ENCODE assay signal across 1 cellular context in the genomic region with DNA sequence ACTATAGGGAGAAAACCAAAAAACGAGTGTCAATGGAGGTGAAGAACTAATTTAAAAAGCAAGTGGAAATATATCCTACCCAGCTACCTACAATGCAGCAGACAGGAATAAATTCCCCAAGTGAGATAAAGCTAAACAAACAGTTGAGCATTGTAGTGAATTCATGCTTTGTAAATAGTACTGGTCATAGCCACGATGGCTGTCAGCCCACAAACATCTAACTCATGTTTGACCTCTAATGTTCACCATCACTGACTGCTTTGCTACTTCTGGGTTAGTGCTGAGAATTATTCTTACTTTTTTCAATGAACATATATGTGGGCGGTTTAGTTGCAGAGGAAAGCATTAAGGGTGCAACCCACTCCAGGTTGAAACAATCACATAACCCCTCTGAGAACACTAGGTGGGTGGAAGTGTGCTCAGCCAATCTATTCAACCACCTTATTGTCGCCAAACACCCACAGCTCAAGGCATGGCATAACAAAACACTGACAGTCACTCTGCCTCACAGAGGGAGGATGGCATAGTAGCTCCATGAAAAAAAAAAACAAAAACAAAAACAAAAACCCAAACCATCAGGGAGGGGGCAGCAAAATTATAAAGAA.
TF ChIP-seq lines count a peak whose summit lies in the region.

No MANE protein-coding gene starts in this region.

TF ChIP-seq in HepG2, 621 proteins besides CTCF, POLR2A, EP300 and RAD21 (continued from another document):
- TF ChIP-seq, protein P1, sequence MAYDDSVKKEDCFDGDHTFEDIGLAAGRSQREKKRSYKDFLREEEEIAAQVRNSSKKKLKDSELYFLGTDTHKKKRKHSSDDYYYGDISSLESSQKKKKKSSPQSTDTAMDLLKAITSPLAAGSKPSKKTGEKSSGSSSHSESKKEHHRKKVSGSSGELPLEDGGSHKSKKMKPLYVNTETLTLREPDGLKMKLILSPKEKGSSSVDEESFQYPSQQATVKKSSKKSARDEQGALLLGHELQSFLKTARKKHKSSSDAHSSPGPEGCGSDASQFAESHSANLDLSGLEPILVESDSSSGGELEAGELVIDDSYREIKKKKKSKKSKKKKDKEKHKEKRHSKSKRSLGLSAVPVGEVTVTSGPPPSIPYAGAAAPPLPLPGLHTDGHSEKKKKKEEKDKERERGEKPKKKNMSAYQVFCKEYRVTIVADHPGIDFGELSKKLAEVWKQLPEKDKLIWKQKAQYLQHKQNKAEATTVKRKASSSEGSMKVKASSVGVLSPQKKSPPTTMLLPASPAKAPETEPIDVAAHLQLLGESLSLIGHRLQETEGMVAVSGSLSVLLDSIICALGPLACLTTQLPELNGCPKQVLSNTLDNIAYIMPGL (CRISPR knock-in tag; IDR thresholded peaks at IDR 0.05; ENCODE audit: borderline replicate concordance in 1 of 2, low read depth in 1 of 2), result no peak
- no peak for TF ChIP-seq MYPOP (CRISPR knock-in tag; IDR thresholded peaks at IDR 0.05)
- no peak for TF ChIP-seq BORCS8-MEF2B (CRISPR knock-in tag; IDR thresholded peaks at IDR 0.05)
- no peak for TF ChIP-seq SALL2 (CRISPR knock-in tag; IDR thresholded peaks at IDR 0.05)
- peak; percentile 64; the same call in 1 of the 2 replicates for TF ChIP-seq SOX5 (CRISPR knock-in tag; IDR thresholded peaks at IDR 0.05; ENCODE audit: borderline replicate concordance)
- TF ChIP-seq PHB2 (IDR thresholded peaks at IDR 0.05; ENCODE audit: partially characterized antibody), result no peak
- no peak for TF ChIP-seq ZFP36 (IDR thresholded peaks at IDR 0.05; ENCODE audit: borderline replicate concordance, low read depth, low read length, partially characterized antibody)
- TF ChIP-seq CERS6 (CRISPR knock-in tag; IDR thresholded peaks at IDR 0.05), result no peak
- no peak for TF ChIP-seq ZNF660 (CRISPR knock-in tag; IDR thresholded peaks at IDR 0.05; ENCODE audit: borderline replicate concordance, low read depth)
- TF ChIP-seq ZNF180 (CRISPR knock-in tag; IDR thresholded peaks at IDR 0.05; ENCODE audit: borderline replicate concordance, low read depth), result no peak
- TF ChIP-seq GFI1 (CRISPR knock-in tag; IDR thresholded peaks at IDR 0.05; ENCODE audit: borderline replicate concordance), result 0 out of 2 replicates have a peak, but pooled peaks have one; percentile 30
- TF ChIP-seq ZNF644 (CRISPR knock-in tag; IDR thresholded peaks at IDR 0.05; ENCODE audit: low read depth), result 0 out of 2 replicates have a peak, but pooled peaks have one; percentile 20
- no peak for TF ChIP-seq ARID2 (CRISPR knock-in tag; IDR thresholded peaks at IDR 0.05; ENCODE audit: borderline replicate concordance)
- TF ChIP-seq HOMEZ (CRISPR knock-in tag; IDR thresholded peaks at IDR 0.05; ENCODE audit: low read depth), result peak; percentile 65
- no peak for TF ChIP-seq ZNF280B (CRISPR knock-in tag; IDR thresholded peaks at IDR 0.05; ENCODE audit: borderline replicate concordance)
- TF ChIP-seq SNAI1 (CRISPR knock-in tag; IDR thresholded peaks at IDR 0.05; ENCODE audit: borderline replicate concordance), result no peak
- no peak for TF ChIP-seq FOSL2 (CRISPR knock-in tag; IDR thresholded peaks at IDR 0.05)
- TF ChIP-seq, protein P2, sequence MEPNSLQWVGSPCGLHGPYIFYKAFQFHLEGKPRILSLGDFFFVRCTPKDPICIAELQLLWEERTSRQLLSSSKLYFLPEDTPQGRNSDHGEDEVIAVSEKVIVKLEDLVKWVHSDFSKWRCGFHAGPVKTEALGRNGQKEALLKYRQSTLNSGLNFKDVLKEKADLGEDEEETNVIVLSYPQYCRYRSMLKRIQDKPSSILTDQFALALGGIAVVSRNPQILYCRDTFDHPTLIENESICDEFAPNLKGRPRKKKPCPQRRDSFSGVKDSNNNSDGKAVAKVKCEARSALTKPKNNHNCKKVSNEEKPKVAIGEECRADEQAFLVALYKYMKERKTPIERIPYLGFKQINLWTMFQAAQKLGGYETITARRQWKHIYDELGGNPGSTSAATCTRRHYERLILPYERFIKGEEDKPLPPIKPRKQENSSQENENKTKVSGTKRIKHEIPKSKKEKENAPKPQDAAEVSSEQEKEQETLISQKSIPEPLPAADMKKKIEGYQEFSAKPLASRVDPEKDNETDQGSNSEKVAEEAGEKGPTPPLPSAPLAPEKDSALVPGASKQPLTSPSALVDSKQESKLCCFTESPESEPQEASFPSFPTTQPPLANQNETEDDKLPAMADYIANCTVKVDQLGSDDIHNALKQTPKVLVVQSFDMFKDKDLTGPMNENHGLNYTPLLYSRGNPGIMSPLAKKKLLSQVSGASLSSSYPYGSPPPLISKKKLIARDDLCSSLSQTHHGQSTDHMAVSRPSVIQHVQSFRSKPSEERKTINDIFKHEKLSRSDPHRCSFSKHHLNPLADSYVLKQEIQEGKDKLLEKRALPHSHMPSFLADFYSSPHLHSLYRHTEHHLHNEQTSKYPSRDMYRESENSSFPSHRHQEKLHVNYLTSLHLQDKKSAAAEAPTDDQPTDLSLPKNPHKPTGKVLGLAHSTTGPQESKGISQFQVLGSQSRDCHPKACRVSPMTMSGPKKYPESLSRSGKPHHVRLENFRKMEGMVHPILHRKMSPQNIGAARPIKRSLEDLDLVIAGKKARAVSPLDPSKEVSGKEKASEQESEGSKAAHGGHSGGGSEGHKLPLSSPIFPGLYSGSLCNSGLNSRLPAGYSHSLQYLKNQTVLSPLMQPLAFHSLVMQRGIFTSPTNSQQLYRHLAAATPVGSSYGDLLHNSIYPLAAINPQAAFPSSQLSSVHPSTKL (CRISPR knock-in tag; IDR thresholded peaks at IDR 0.05), result peak; percentile 55
- no peak for TF ChIP-seq MTF1 (CRISPR knock-in tag; IDR thresholded peaks at IDR 0.05)
- TF ChIP-seq, protein P3, sequence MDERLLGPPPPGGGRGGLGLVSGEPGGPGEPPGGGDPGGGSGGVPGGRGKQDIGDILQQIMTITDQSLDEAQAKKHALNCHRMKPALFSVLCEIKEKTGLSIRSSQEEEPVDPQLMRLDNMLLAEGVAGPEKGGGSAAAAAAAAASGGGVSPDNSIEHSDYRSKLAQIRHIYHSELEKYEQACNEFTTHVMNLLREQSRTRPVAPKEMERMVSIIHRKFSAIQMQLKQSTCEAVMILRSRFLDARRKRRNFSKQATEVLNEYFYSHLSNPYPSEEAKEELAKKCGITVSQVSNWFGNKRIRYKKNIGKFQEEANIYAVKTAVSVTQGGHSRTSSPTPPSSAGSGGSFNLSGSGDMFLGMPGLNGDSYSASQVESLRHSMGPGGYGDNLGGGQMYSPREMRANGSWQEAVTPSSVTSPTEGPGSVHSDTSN (CRISPR knock-in tag; IDR thresholded peaks at IDR 0.05), result no peak
- TF ChIP-seq RARA (CRISPR knock-in tag; IDR thresholded peaks at IDR 0.05), result peak; percentile 66
- TF ChIP-seq ZNF383 (CRISPR knock-in tag; IDR thresholded peaks at IDR 0.05; ENCODE audit: borderline replicate concordance), result no peak
- TF ChIP-seq FOXA1 (IDR thresholded peaks at IDR 0.05), result no peak
- peak; percentile 46 for TF ChIP-seq FOXA1 (CRISPR knock-in tag; IDR thresholded peaks at IDR 0.05)
- TF ChIP-seq SRSF1 (optimal IDR thresholded peaks at IDR 0.05; ENCODE audit: low read depth, low read length), result no peak
- no peak for TF ChIP-seq FOXO4 (CRISPR knock-in tag; conservative IDR thresholded peaks at IDR 0.05)
- peak; percentile 44 for TF ChIP-seq RBM22 (optimal IDR thresholded peaks at IDR 0.05; ENCODE audit: low read length)
- no peak for TF ChIP-seq MAF1 (CRISPR knock-in tag; IDR thresholded peaks at IDR 0.05; ENCODE audit: borderline replicate concordance)
- no peak for TF ChIP-seq ZSCAN9 (CRISPR knock-in tag; IDR thresholded peaks at IDR 0.05; ENCODE audit: borderline replicate concordance)
- no peak for TF ChIP-seq SNRNP70 (IDR thresholded peaks at IDR 0.05; ENCODE audit: low read depth, low read length)
- TF ChIP-seq SOX6 (IDR thresholded peaks at IDR 0.05), result no peak
- TF ChIP-seq SOX6 (CRISPR knock-in tag; IDR thresholded peaks at IDR 0.05), result peak; percentile 49; the same call in 1 of the 2 replicates
- no peak for TF ChIP-seq JUND (CRISPR knock-in tag; IDR thresholded peaks at IDR 0.05)
- TF ChIP-seq NCOA1 (CRISPR knock-in tag; IDR thresholded peaks at IDR 0.05), result no peak
- TF ChIP-seq MED13 (CRISPR knock-in tag; IDR thresholded peaks at IDR 0.05), result no peak
- no peak for TF ChIP-seq SP4 (CRISPR knock-in tag; IDR thresholded peaks at IDR 0.05)
- peak; percentile 44 for TF ChIP-seq TEAD3 (CRISPR knock-in tag; optimal IDR thresholded peaks at IDR 0.05; ENCODE audit: borderline replicate concordance)
- no peak for TF ChIP-seq ISX (CRISPR knock-in tag; conservative IDR thresholded peaks at IDR 0.05)
- no peak for TF ChIP-seq SIX1 (CRISPR knock-in tag; IDR thresholded peaks at IDR 0.05; ENCODE audit: borderline replicate concordance)
- TF ChIP-seq ZNF431 (CRISPR knock-in tag; IDR thresholded peaks at IDR 0.05; ENCODE audit: borderline replicate concordance, low read depth), result no peak
- no peak for TF ChIP-seq ZNF558 (CRISPR knock-in tag; IDR thresholded peaks at IDR 0.05; ENCODE audit: borderline replicate concordance)
- peak; percentile 57 for TF ChIP-seq SAP130 (CRISPR knock-in tag; IDR thresholded peaks at IDR 0.05; ENCODE audit: low read depth)
